18 cellular contexts compared by ENCODE assay signal in the genomic region with DNA sequence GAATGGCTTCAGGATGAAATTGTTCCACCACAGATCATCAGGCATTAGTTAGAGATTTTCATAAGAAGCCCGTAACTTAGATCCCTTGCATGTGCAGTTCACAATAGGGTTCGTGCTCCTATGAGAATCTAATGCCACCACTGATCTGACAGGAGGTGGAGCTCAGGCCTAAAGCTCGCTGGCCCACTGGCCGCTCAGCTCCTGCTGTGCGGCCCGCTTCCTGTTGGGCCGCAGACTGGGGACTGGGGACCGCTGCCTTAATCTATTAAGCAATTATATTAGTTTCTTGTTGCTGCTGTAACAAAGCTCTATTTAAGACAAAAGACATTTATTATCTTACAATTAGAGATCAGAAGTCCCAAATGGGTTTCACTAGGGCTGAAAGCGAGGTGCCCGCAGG.
DNase-seq lines count a peak whose midpoint lies in the region; ATAC-seq and TF ChIP-seq lines count a peak whose summit lies in the region.
"Had no signal": no experiment of that assay in that cellular context is flagged by ENCODE, and none has a peak within 500 bp of the region (broad histone marks: within the 10 kb centered on the region; RNA-seq: fewer than 3 reads in every experiment).

No MANE protein-coding gene starts in this region.

- H3K4me3 ChIP-seq in H7 (ENCODE audit: insufficient read depth, low read depth, low read length) = no peak overlapping the region
- H3K4me3 ChIP-seq: BLaER1 treated with 17β-estradiol and CSF1 and Interleukin-3, amounts not matched to agents 10 nM and 100 nM; GM12878 had no signal

- H3K9me3 Mint-ChIP-seq in WTC11 (peaks cover 8% of the 10 kb centered on the region; the same call in 1 of the 2 replicates), immature natural killer cell (peaks cover 0 to 3% (median 0%) of the 10 kb centered on the region in 6 donors)
- H3K9me3 Mint-ChIP-seq: CD4-positive, alpha-beta T cell; CD8-positive, alpha-beta T cell had no signal

- CTCF ChIA-PET in WTC11 (lab: Charles Lee) = interaction anchor here (0.6 to 2.1 kb wide), 4 partner anchors 11 to 96 kb away, joined by 3 to 5 read pairs (median 3); no protein-coding TSS in a partner anchor

- H3K4me3 Mint-ChIP-seq in WTC11 (no peak overlapping the region), immature natural killer cell (no peak overlapping the region)
- H3K4me3 Mint-ChIP-seq: CD4-positive, alpha-beta T cell; CD8-positive, alpha-beta T cell had no signal

- peaks cover 29% of the 10 kb centered on the region for H3K4me1 Mint-ChIP-seq in WTC11
- H3K4me1 Mint-ChIP-seq in immature natural killer cell = no peaks in the 10 kb centered on the region

- peak; percentile 48 for ATAC-seq in WTC11
- no peak for ATAC-seq in Right ventricle myocardium superior (ENCODE audit: poor library complexity)
- ATAC-seq: CD8-positive, alpha-beta T cell; GM12878 had no signal

- DNase-seq in ELF-1 (ENCODE audit: low read depth, low spot score) = peak; percentile 37
- DNase-seq in H7 = peak; percentile 28
- no peak for DNase-seq in WTC11 (ENCODE audit: low spot score)
- no peak for DNase-seq in Right ventricle myocardium superior
- DNase-seq in NCI-H2029 (lab: John Stamatoyannopoulos, UW) = no peak
- DNase-seq in islet precursor cell = no peak
- DNase-seq in immature natural killer cell = no peak
- DNase-seq: 8988T; ACHN; BE2C; Caco-2; Calu3; CD4-positive, alpha-beta T cell; CD8-positive, alpha-beta T cell; DMS79 treated with DMSO at 0.1 percent for 48 hours; GDM1 had no signal

- POLR2A ChIA-PET in WTC11 (lab: Charles Lee) = no interaction called here

- H3K27ac Mint-ChIP-seq in WTC11 (peak overlapping the region; percentile 16; the same call in 1 of the 2 replicates), immature natural killer cell (no peak overlapping the region)
- H3K27ac Mint-ChIP-seq: CD4-positive, alpha-beta T cell; CD8-positive, alpha-beta T cell had no signal

- no peaks in the 10 kb centered on the region; the same call in 1 of the 2 replicates for H3K36me3 ChIP-seq in H7 (replicated peaks; ENCODE audit: control insufficient read depth, insufficient read depth, low read length)

- H3K27me3 ChIP-seq in H7 (ENCODE audit: control insufficient read depth, insufficient read depth, low read length) = no peaks in the 10 kb centered on the region
- H3K27me3 ChIP-seq: BE2C; BLaER1 treated with 17β-estradiol and CSF1 and Interleukin-3, amounts not matched to agents 10 nM and 100 nM had no signal

- no peak for TF ChIP-seq CTCF in WTC11 (IDR thresholded peaks at IDR 0.05)

- H3K36me3 Mint-ChIP-seq in WTC11 (peaks cover 10% of the 10 kb centered on the region), immature natural killer cell (no peaks in the 10 kb centered on the region)
- H3K36me3 Mint-ChIP-seq: CD8-positive, alpha-beta T cell had no signal

- no peaks in the 10 kb centered on the region for H3K27me3 Mint-ChIP-seq in WTC11 (ENCODE audit: low read depth)
- H3K27me3 Mint-ChIP-seq in immature natural killer cell (ENCODE audit: low read depth in 3 of 3) = peaks cover 0 to 4% (median 2%) of the 10 kb centered on the region in 3 donors

- intact Hi-C loops in Right ventricle myocardium superior (cut with DNase I) = no loop called here

TF ChIP-seq in WTC11, 78 proteins besides CTCF, POLR2A, EP300 and RAD21:
- TF ChIP-seq, protein P1, sequence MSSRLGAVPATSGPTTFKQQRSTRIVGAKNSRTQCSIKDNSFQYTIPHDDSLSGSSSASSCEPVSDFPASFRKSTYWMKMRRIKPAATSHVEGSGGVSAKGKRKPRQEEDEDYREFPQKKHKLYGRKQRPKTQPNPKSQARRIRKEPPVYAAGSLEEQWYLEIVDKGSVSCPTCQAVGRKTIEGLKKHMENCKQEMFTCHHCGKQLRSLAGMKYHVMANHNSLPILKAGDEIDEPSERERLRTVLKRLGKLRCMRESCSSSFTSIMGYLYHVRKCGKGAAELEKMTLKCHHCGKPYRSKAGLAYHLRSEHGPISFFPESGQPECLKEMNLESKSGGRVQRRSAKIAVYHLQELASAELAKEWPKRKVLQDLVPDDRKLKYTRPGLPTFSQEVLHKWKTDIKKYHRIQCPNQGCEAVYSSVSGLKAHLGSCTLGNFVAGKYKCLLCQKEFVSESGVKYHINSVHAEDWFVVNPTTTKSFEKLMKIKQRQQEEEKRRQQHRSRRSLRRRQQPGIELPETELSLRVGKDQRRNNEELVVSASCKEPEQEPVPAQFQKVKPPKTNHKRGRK (CRISPR knock-in tag; IDR thresholded peaks at IDR 0.05; ENCODE audit: borderline replicate concordance) = no peak

Comparison
In these comparisons a context has a peak if more than half of its experiments do, and no peak if none do; other contexts are left out.
1. DNase-seq: peak in ELF-1 (single experiment) and H7 (single experiment); none in WTC11 (single experiment), Right ventricle myocardium superior (single experiment), NCI-H2029 (single experiment), islet precursor cell (single experiment) and immature natural killer cell (0 of 3).